In the genomic region with DNA sequence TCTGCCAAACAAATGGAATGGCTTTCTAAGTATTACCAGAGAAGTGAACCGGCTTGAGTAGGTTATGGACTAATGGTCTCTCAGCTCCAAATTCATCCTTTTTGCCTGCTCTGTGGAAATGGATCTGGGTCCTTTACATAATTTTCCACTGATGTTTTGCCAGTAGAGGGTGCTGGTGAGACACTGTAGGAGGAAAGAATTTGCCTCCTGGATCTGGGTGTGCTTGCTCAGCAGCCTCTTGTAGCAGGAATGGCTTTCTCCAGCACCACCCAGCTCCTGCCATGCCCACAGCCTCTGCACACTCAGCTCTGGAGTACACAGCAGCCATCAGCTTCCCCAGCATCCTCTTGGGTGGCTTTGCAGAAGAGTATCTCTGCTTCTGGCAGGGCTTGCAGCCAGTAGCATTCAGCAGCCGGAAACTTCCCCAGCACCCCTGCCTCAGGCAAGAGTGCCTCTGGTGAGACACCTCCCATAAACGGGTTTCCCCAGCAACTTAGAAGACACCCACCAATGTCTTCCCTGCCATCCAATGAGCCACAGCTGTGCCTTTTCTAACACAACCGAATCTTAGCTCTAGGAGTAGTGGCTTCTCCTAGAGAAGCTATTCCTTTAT, we compare ENCODE assay signal across 9 cellular contexts.
A peak's percentile ranks its signal among the peaks of the same experiment; 100 is the strongest.
DNase-seq lines count a peak whose midpoint lies in the region; ATAC-seq, FAIRE-seq and TF ChIP-seq lines count a peak whose summit lies in the region.
"Had no signal": no experiment of that assay in that cellular context is flagged by ENCODE, and none has a peak within 500 bp of the region (broad histone marks: within the 10 kb centered on the region; RNA-seq: fewer than 3 reads in every experiment).

No MANE protein-coding gene starts in this region.

- H2AFZ ChIP-seq in MM.1S (ENCODE audit: low read length) (no peak overlapping the region), HepG2 (ENCODE audit: low read length) (no peak overlapping the region)

- H3K4me2 ChIP-seq in MM.1S (ENCODE audit: low read depth, low read length) (no peak overlapping the region), HepG2 (ENCODE audit: low read depth, low read length) (no peak overlapping the region)

- peak; percentile 75 for TF ChIP-seq CTCF in MM.1S (IDR thresholded peaks at IDR 0.05; ENCODE audit: low read length)
- TF ChIP-seq CTCF in WERI-Rb-1 (IDR thresholded peaks at IDR 0.05; ENCODE audit: low read depth, low read length), result peak; percentile 70
- peak; percentile 82 for TF ChIP-seq CTCF in HepG2 (CRISPR knock-in tag; IDR thresholded peaks at IDR 0.05)

- H3K9ac ChIP-seq in MM.1S (ENCODE audit: low read length) (no peak overlapping the region), HepG2 (ENCODE audit: insufficient read depth, low read depth, low read length) (no peak overlapping the region)

- no peaks in the 10 kb centered on the region for H3K36me3 Mint-ChIP-seq in activated naive CD4-positive, alpha-beta T cell treated with anti-CD3 and anti-CD28 coated beads, Interleukin-2, amount 10 ng/mL, durations not matched to agents 7 days and 5 days
- H3K36me3 Mint-ChIP-seq: brain had no signal

- H4K20me1 ChIP-seq in MM.1S (ENCODE audit: insufficient read depth, low read length) (no peaks in the 10 kb centered on the region), HepG2 (ENCODE audit: insufficient read depth, low read length) (no peaks in the 10 kb centered on the region)

- intact Hi-C loops in HepG2 (cut with micrococcal nuclease; ENCODE audit: unreplicated experiment), result loop anchor here (1.0 kb wide), 1 partner anchor 115 kb away; no protein-coding TSS in a partner anchor

- TF ChIP-seq EP300 in HepG2 (IDR thresholded peaks at IDR 0.05; ENCODE audit: low read depth in 2 of 2, low read length in 2 of 2), result no peak
- no peak for TF ChIP-seq EP300 in HepG2 (CRISPR knock-in tag; IDR thresholded peaks at IDR 0.05; ENCODE audit: borderline replicate concordance)

- no peak for TF ChIP-seq POLR2A in HepG2 (IDR thresholded peaks at IDR 0.05; ENCODE audit: insufficient read depth in 1 of 2, low read depth in 2 of 2, low read length in 2 of 2)

- no peaks in the 10 kb centered on the region for H3K4me1 Mint-ChIP-seq in activated naive CD4-positive, alpha-beta T cell treated with anti-CD3 and anti-CD28 coated beads, Interleukin-2, amount 10 ng/mL, durations not matched to agents 7 days and 5 days
- H3K4me1 Mint-ChIP-seq: brain had no signal

- no TSS peak for BruUV-seq in HepG2 (replicated peaks; lab: Mats Ljungman, UMichigan)

- peak; percentile 47; the same call in 1 of the 2 replicates for TF ChIP-seq RAD21 in HepG2 (CRISPR knock-in tag; IDR thresholded peaks at IDR 0.05)

- no peak overlapping the region for H3K4me3 Mint-ChIP-seq in activated naive CD4-positive, alpha-beta T cell treated with anti-CD3 and anti-CD28 coated beads, Interleukin-2, amount 10 ng/mL, durations not matched to agents 7 days and 5 days
- H3K4me3 Mint-ChIP-seq: brain had no signal

- H3K27ac ChIP-seq in MM.1S (ENCODE audit: low read length) (no peak overlapping the region), WERI-Rb-1 (no peak overlapping the region), HepG2 (ENCODE audit: extremely low read length, insufficient read depth, low read length) (no peak overlapping the region)

- H3K9me3 ChIP-seq in MM.1S (replicated peaks; ENCODE audit: insufficient read depth, low read length), result no peaks in the 10 kb centered on the region
- H3K9me3 ChIP-seq in WERI-Rb-1 (ENCODE audit: severe bottlenecking), result peaks cover 2% of the 10 kb centered on the region
- no peaks in the 10 kb centered on the region for H3K9me3 ChIP-seq in HepG2 (ENCODE audit: low read length)

- CTCF ChIA-PET in activated naive CD4-positive, alpha-beta T cell treated with anti-CD3 and anti-CD28 coated beads, Interleukin-2, amount 10 ng/mL, durations not matched to agents 7 days and 5 days (lab: Charles Lee), result interaction anchor here (0.7 to 2.1 kb wide), 6 partner anchors 11 to 470 kb away, joined by 3 to 8 read pairs (median 4); no protein-coding TSS in a partner anchor
- CTCF ChIA-PET in HepG2 (lab: Yijun Ruan, JAX; ENCODE audit: low intra/inter-chr PET ratio, low total read pairs), result interaction anchor here (3.9 kb wide), 1 partner anchor 115 kb away, joined by 32 read pairs; no protein-coding TSS in a partner anchor

- H3K36me3 ChIP-seq in MM.1S (replicated peaks; ENCODE audit: insufficient read depth, low read length) (no peaks in the 10 kb centered on the region), WERI-Rb-1 (no peaks in the 10 kb centered on the region), HepG2 (replicated peaks in 1 of 2; ENCODE audit: control insufficient read depth in 1 of 2, insufficient read depth in 2 of 2, low read length in 2 of 2) (no peaks in the 10 kb centered on the region)

- H3K4me3 ChIP-seq in MM.1S (ENCODE audit: low read length) (no peak overlapping the region), WERI-Rb-1 (ENCODE audit: low read depth, low read length) (no peak overlapping the region), HepG2 (replicated peaks in 1 of 3; ENCODE audit: insufficient read depth in 1 of 3, low read depth in 2 of 3, low read length in 3 of 3) (no peak overlapping the region)

- peak; percentile 61 for FAIRE-seq in HepG2 (lab: Jason Lieb, UNC)

- WGBS in HepG2 (ENCODE audit: low lambda C conversion rate), result 0% methylated on average over 2 of the region's 4 CpGs

- H3K27ac Mint-ChIP-seq in activated naive CD4-positive, alpha-beta T cell treated with anti-CD3 and anti-CD28 coated beads, Interleukin-2, amount 10 ng/mL, durations not matched to agents 7 days and 5 days, result no peak overlapping the region
- H3K27ac Mint-ChIP-seq: brain had no signal

- in situ Hi-C loops in HepG2 (cut with HindIII; ENCODE audit: extremely low pct_ligation_motif_present, low pct_unique_long_range_greater_than_20kb), result loop anchor here (25.0 kb wide), 1 partner anchor 515 kb away; no protein-coding TSS in a partner anchor

- ATAC-seq in HepG2 (peak; percentile 82), GM18873 (IDR thresholded peaks at IDR 0.05; ENCODE audit: low FRiP score, unreplicated experiment) (no peak)

- H3K9me2 ChIP-seq in MM.1S (replicated peaks; ENCODE audit: insufficient read depth, low read length), result no peaks in the 10 kb centered on the region

- no peaks in the 10 kb centered on the region for H3F3A ChIP-seq in MM.1S (ENCODE audit: insufficient read depth, low read length)

- peaks cover 7% of the 10 kb centered on the region; the same call in 1 of the 2 replicates for H3K4me1 ChIP-seq in MM.1S (ENCODE audit: low read length)
- no peaks in the 10 kb centered on the region for H3K4me1 ChIP-seq in HepG2 (ENCODE audit: insufficient read depth, low read length)

- DNase-seq in activated naive CD4-positive, alpha-beta T cell treated with anti-CD3 and anti-CD28 coated beads, Interleukin-2, amount 10 ng/mL, durations not matched to agents 7 days and 5 days, result peak; percentile 22
- DNase-seq in activated naive CD4-positive, alpha-beta T cell treated with anti-CD3 and anti-CD28 coated beads, Interleukin-2, amount 50 U/mL, for 16 hours, result no peak
- DNase-seq in MM.1S (peak; percentile 60), WERI-Rb-1 (peak; percentile 69), HepG2 (ENCODE audit: low spot score) (peak; percentile 64), NCI-H1105 (lab: John Stamatoyannopoulos, UW) (no peak), medulla oblongata (ENCODE audit: extremely low spot score) (no peak)

- no peaks in the 10 kb centered on the region for H3K9me3 Mint-ChIP-seq in activated naive CD4-positive, alpha-beta T cell treated with anti-CD3 and anti-CD28 coated beads, Interleukin-2, amount 10 ng/mL, durations not matched to agents 7 days and 5 days

- H3K27me3 ChIP-seq in MM.1S (replicated peaks; ENCODE audit: insufficient read depth, low read length) (no peaks in the 10 kb centered on the region), WERI-Rb-1 (ENCODE audit: insufficient read depth, low read depth, severe bottlenecking) (no peaks in the 10 kb centered on the region), HepG2 (ENCODE audit: control insufficient read depth in 1 of 2, insufficient read depth in 2 of 2, low read length in 2 of 2) (no peaks in the 10 kb centered on the region)

- no peaks in the 10 kb centered on the region for H3K27me3 Mint-ChIP-seq in activated naive CD4-positive, alpha-beta T cell treated with anti-CD3 and anti-CD28 coated beads, Interleukin-2, amount 10 ng/mL, durations not matched to agents 7 days and 5 days
- H3K27me3 Mint-ChIP-seq: brain had no signal

- no peaks in the 10 kb centered on the region for H3K79me2 ChIP-seq in MM.1S (ENCODE audit: low read length)
- no peaks in the 10 kb centered on the region for H3K79me2 ChIP-seq in HepG2 (ENCODE audit: insufficient read depth, low read length)

- POLR2A ChIA-PET in HepG2 (lab: Yijun Ruan, JAX), result no interaction called here

TF ChIP-seq in HepG2, 621 proteins besides CTCF, POLR2A, EP300 and RAD21:
- peak; percentile 55 for TF ChIP-seq SMC3 (IDR thresholded peaks at IDR 0.05; ENCODE audit: low read length)
- 0 out of 2 replicates have a peak, but pooled peaks have one; percentile 30 for TF ChIP-seq MAFF (IDR thresholded peaks at IDR 0.05; ENCODE audit: low read depth, low read length)
- no peak for TF ChIP-seq CENPX (CRISPR knock-in tag; IDR thresholded peaks at IDR 0.05)
- peak; percentile 79 for TF ChIP-seq STAG1 (CRISPR knock-in tag; IDR thresholded peaks at IDR 0.05)
- TF ChIP-seq MAFK (conservative IDR thresholded peaks at IDR 0.05 in 1 of 2, IDR thresholded peaks at IDR 0.05 in 1 of 2; ENCODE audit: low read length in 2 of 2), result peak; percentile 5 to 24; a peak in 1 of 4 replicates

Comparison
In these comparisons a context has a peak if more than half of its experiments do, and no peak if none do; other contexts are left out.
1. DNase-seq: peak in activated naive CD4-positive, alpha-beta T cell treated with anti-CD3 and anti-CD28 coated beads, Interleukin-2, amount 10 ng/mL, durations not matched to agents 7 days and 5 days (single experiment), MM.1S (single experiment), WERI-Rb-1 (single experiment) and HepG2 (single experiment); none in activated naive CD4-positive, alpha-beta T cell treated with anti-CD3 and anti-CD28 coated beads, Interleukin-2, amount 50 U/mL, for 16 hours (single experiment), NCI-H1105 (single experiment) and medulla oblongata (single experiment).
2. Peak in every context shown above with its lines, with median percentiles within 50 percentile points of each other: CTCF ChIP-seq.